1 cellular context compared by ENCODE assay signal in the genomic region with DNA sequence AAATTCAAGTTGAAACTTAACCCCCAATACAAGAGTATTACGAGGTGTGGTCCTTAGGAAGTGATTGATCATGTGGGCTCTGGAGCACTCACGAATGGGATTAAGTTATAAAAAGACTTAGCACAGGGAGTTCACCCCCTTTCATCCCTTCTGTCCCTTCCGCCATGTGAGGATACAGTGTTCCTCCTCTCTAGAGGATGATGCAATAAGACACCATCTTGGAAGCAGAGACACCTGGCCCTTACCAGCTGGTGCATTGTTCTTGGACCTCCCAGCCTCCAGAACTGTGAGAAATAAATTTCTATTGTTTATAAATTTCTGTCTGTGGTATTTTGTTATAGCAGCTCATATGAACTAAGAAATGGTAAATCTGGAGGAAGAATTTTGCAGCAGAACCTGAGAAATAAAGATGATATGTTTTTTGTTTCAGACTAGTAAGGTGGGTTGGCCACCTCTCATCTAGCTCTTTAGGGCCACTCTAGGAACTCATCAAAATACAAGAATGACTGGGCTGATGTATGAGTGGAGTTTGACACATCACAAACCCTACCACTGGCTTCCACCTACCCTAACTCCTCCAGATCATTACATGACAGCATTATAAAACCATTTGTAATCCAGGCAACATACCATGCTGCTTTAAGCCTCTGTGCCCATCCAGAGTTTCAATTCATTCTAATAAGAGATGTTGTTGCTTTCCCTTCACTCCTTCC.
A peak's percentile ranks its signal among the peaks of the same experiment; 100 is the strongest.
TF ChIP-seq lines count a peak whose summit lies in the region.

No MANE protein-coding gene starts in this region.

TF ChIP-seq in HepG2, 621 proteins besides CTCF, POLR2A, EP300 and RAD21:
- TF ChIP-seq ZNF33A (CRISPR knock-in tag; IDR thresholded peaks at IDR 0.05; ENCODE audit: borderline replicate concordance) (no peak), AGO1 (IDR thresholded peaks at IDR 0.05; ENCODE audit: low read depth, low read length, poor library complexity, severe bottlenecking) (no peak), PCBP1 (IDR thresholded peaks at IDR 0.05; ENCODE audit: borderline replicate concordance, low read depth, low read length) (no peak), CEBPB (IDR thresholded peaks at IDR 0.05; ENCODE audit: borderline replicate concordance, low read depth, low read length) (peak; percentile 38; the same call in 1 of the 2 replicates), BRCA1 (CRISPR knock-in tag; IDR thresholded peaks at IDR 0.05) (no peak)
